1 cellular context compared by ENCODE assay signal in the genomic region with DNA sequence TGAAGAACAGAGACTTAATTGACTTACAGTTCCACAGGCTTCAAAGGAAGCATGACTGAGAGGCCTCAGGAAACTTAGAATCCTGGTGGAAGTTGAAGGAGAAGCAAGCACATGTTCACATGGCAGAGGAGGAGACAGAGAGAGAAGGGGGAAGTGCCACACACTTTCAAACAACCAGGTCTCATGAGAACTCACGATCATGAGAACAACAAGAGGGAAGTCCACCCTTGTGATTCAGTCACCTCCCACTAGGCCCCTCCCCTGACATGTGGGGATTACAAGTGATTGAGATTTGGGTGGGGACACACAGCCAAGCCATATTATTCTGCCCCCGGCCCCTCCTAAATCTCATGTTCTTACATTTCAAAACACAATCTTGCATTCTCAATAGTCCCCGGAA.
TF ChIP-seq lines count a peak whose summit lies in the region.

No MANE protein-coding gene starts in this region.

TF ChIP-seq in GM12891, 5 proteins besides CTCF, POLR2A, EP300 and RAD21:
- TF ChIP-seq SPI1 (IDR thresholded peaks at IDR 0.05; ENCODE audit: low read depth, low read length) (peak; percentile 58), PAX5 (IDR thresholded peaks at IDR 0.05; ENCODE audit: insufficient read depth, low read length, severe bottlenecking) (no peak), TAF1 (IDR thresholded peaks at IDR 0.05; ENCODE audit: low read depth, low read length) (no peak), POU2F2 (IDR thresholded peaks at IDR 0.05; ENCODE audit: low read depth, low read length) (no peak), POLR2AphosphoS5 (IDR thresholded peaks at IDR 0.05; ENCODE audit: low read depth, low read length) (peak; percentile 27; the same call in 1 of the 2 replicates)
